Comparison of ENCODE assay signal across 34 cellular contexts in the genomic region with DNA sequence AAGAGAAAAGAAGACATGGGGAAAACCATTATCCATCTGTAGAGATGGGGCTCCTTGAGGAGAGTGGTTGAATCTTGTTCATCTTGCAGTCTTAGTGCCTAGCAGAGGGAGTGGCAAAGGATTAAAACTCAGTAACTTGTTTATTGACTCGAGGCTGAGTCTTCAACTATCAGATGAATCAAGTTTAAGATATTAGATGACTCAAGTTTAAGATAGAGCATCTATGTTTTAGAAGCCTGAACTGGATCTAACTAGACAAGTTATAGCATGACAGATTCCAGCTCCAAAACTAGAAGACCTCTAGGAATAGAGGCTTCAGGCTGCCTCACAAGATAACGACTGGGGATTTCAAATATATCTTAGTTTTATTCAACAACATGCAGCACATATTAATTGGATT.
"Had no signal": no experiment of that assay in that cellular context is flagged by ENCODE, and none has a peak within 500 bp of the region (broad histone marks: within the 10 kb centered on the region; RNA-seq: fewer than 3 reads in every experiment).

No MANE protein-coding gene starts in this region.

- H3K36me3 ChIP-seq: adrenal gland, esophagus squamous epithelium, WERI-Rb-1 had no signal

- H3K27ac Mint-ChIP-seq: activated B cell treated with CpG ODN at 0.5 μM for 24 hours; activated CD4-positive, alpha-beta memory T cell treated with anti-CD3 and anti-CD28 coated beads for 36 hours; activated CD4-positive, alpha-beta T cell treated with anti-CD3 and anti-CD28 coated beads, Interleukin-2, amount 10 ng/mL, durations not matched to agents 24 days and 14 days; activated CD8-positive, alpha-beta memory T cell treated with anti-CD3 and anti-CD28 coated beads, Interleukin-2, amount 10 ng/mL, durations not matched to agents 7 days and 5 days; activated CD8-positive, alpha-beta T cell treated with anti-CD3 and anti-CD28 coated beads, Interleukin-2, amount 10 ng/mL, durations not matched to agents 7 days and 5 days; activated naive CD4-positive, alpha-beta T cell treated with anti-CD3 and anti-CD28 coated beads for 36 hours; activated naive CD4-positive, alpha-beta T cell treated with anti-CD3 and anti-CD28 coated beads, Interleukin-2, amount 50 U/mL, for 24 hours; activated naive CD8-positive, alpha-beta T cell treated with anti-CD3 and anti-CD28 coated beads for 36 hours; activated naive CD8-positive, alpha-beta T cell treated with anti-CD3 and anti-CD28 coated beads, Interleukin-2, amount 50 U/mL, for 24 hours; activated T-helper 1 cell treated with anti-CD3 and anti-CD28 coated beads, Interleukin-12 subunit alpha, Interleukin-12 subunit beta, Interleukin-2, Interleukin-4 antibody, amounts not matched to agents 30 ng/mL and 10 ng/mL and 1 ng/mL, durations not matched to agents 14 hours and 24 hours and 36 hours; activated T-helper 2 cell treated with anti-CD3 and anti-CD28 coated beads, Interferon-gamma antibody, Interleukin-2, Interleukin-4, amounts not matched to agents 10 μg/mL and 5 μg/mL and 100 μg/mL, durations not matched to agents 14 hours and 24 hours and 36 hours; dendritic cell treated with granulocyte-macrophage colony-stimulating factor and Interleukin-4, amounts not matched to agents 40 ng/mL and 50 ng/mL, for 4 days; endodermal cell; T-helper 17 cell; T-helper 2 cell treated with Interferon-gamma antibody and Interleukin-4, amounts not matched to agents 5 μg/mL and 100 μg/mL, for 36 hours had no signal

- ATAC-seq: activated CD4-positive, CD25-positive, alpha-beta regulatory T cell treated with anti-CD3 and anti-CD28 coated beads, Interleukin-2, amount 50 U/mL, for 24 hours; activated CD8-positive, alpha-beta memory T cell treated with anti-CD3 and anti-CD28 coated beads, Interleukin-2, amount 10 ng/mL, durations not matched to agents 7 days and 5 days; activated CD8-positive, alpha-beta T cell treated with anti-CD3 and anti-CD28 coated beads, Interleukin-2, amount 10 ng/mL, durations not matched to agents 7 days and 5 days; activated naive CD8-positive, alpha-beta T cell treated with anti-CD3 and anti-CD28 coated beads, Interleukin-2, amount 50 U/mL, for 24 hours; body of pancreas; T-helper 17 cell had no signal

- H3K36me3 Mint-ChIP-seq: activated CD4-positive, alpha-beta memory T cell treated with anti-CD3 and anti-CD28 coated beads for 36 hours; activated CD8-positive, alpha-beta memory T cell treated with anti-CD3 and anti-CD28 coated beads, Interleukin-2, amount 10 ng/mL, durations not matched to agents 7 days and 5 days; activated naive CD4-positive, alpha-beta T cell treated with anti-CD3 and anti-CD28 coated beads, Interleukin-2, amount 50 U/mL, for 24 hours; activated naive CD8-positive, alpha-beta T cell treated with anti-CD3 and anti-CD28 coated beads for 36 hours had no signal

- H3K4me1 ChIP-seq: adrenal gland, body of pancreas, esophagus squamous epithelium had no signal

- H3K27ac ChIP-seq: adrenal gland, body of pancreas, coronary artery, dorsolateral prefrontal cortex, esophagus squamous epithelium, WERI-Rb-1 had no signal

- H3K27me3 ChIP-seq: adrenal gland, body of pancreas, esophagus squamous epithelium had no signal

- H3K9me3 ChIP-seq: adrenal gland, body of pancreas, esophagus squamous epithelium had no signal

- H3K4me1 Mint-ChIP-seq: activated B cell treated with CpG ODN at 0.5 μM for 24 hours; activated CD4-positive, alpha-beta T cell treated with anti-CD3 and anti-CD28 coated beads, Interleukin-2, amount 10 ng/mL, durations not matched to agents 24 days and 14 days; activated CD8-positive, alpha-beta memory T cell treated with anti-CD3 and anti-CD28 coated beads, Interleukin-2, amount 10 ng/mL, durations not matched to agents 7 days and 5 days; activated naive CD4-positive, alpha-beta T cell treated with anti-CD3 and anti-CD28 coated beads, Interleukin-2, amount 50 U/mL, for 24 hours; activated naive CD8-positive, alpha-beta T cell treated with anti-CD3 and anti-CD28 coated beads for 36 hours; activated naive CD8-positive, alpha-beta T cell treated with anti-CD3 and anti-CD28 coated beads, Interleukin-2, amount 50 U/mL, for 24 hours; central memory CD8-positive, alpha-beta T cell; endodermal cell; T-helper 17 cell had no signal

- DNase-seq: activated B cell treated with CpG ODN at 0.5 μM for 24 hours; activated CD4-positive, alpha-beta memory T cell treated with anti-CD3 and anti-CD28 coated beads for 36 hours; activated CD4-positive, alpha-beta T cell treated with anti-CD3 and anti-CD28 coated beads, Interleukin-2, amount 10 ng/mL, durations not matched to agents 24 days and 14 days; activated CD8-positive, alpha-beta memory T cell treated with anti-CD3 and anti-CD28 coated beads, Interleukin-2, amount 10 ng/mL, durations not matched to agents 7 days and 5 days; activated CD8-positive, alpha-beta memory T cell treated with anti-CD3 and anti-CD28 coated beads, Interleukin-2, amount 50 U/mL, for 4 hours; activated CD8-positive, alpha-beta T cell treated with anti-CD3 and anti-CD28 coated beads, Interleukin-2, amount 10 ng/mL, durations not matched to agents 7 days and 5 days; activated effector memory CD4-positive, alpha-beta T cell treated with anti-CD3 and anti-CD28 coated beads, Interleukin-2, amount 50 U/mL, for 16 hours; activated naive CD4-positive, alpha-beta T cell treated with anti-CD3 and anti-CD28 coated beads for 36 hours; activated naive CD8-positive, alpha-beta T cell treated with anti-CD3 and anti-CD28 coated beads for 36 hours; activated naive CD8-positive, alpha-beta T cell treated with anti-CD3 and anti-CD28 coated beads, Interleukin-2, amount 50 U/mL, for 24 hours; activated T-cell treated with anti-CD3 and anti-CD28 coated beads, Interleukin-2, amount 50 U/mL, for 1 hour; activated T-cell treated with anti-CD3 and anti-CD28 coated beads, Interleukin-2, amount 50 U/mL, for 48 hours; adrenal gland; amygdala; aorta; body of pancreas; dorsolateral prefrontal cortex; effector memory CD4-positive, alpha-beta T cell; endodermal cell; esophagus squamous epithelium; head of caudate nucleus; T-helper 1 cell; T-helper 17 cell; T1000; WERI-Rb-1 had no signal

- H3K9me3 Mint-ChIP-seq: endodermal cell had no signal

- H3K4me3 Mint-ChIP-seq: activated B cell treated with CpG ODN at 0.5 μM for 24 hours; activated CD4-positive, alpha-beta memory T cell treated with anti-CD3 and anti-CD28 coated beads for 36 hours; activated CD4-positive, alpha-beta T cell treated with anti-CD3 and anti-CD28 coated beads, Interleukin-2, amount 10 ng/mL, durations not matched to agents 24 days and 14 days; activated CD8-positive, alpha-beta memory T cell treated with anti-CD3 and anti-CD28 coated beads, Interleukin-2, amount 10 ng/mL, durations not matched to agents 7 days and 5 days; activated CD8-positive, alpha-beta T cell treated with anti-CD3 and anti-CD28 coated beads, Interleukin-2, amount 10 ng/mL, durations not matched to agents 7 days and 5 days; activated naive CD4-positive, alpha-beta T cell treated with anti-CD3 and anti-CD28 coated beads for 36 hours; activated naive CD4-positive, alpha-beta T cell treated with anti-CD3 and anti-CD28 coated beads, Interleukin-2, amount 50 U/mL, for 24 hours; activated naive CD8-positive, alpha-beta T cell treated with anti-CD3 and anti-CD28 coated beads for 36 hours; activated naive CD8-positive, alpha-beta T cell treated with anti-CD3 and anti-CD28 coated beads, Interleukin-2, amount 50 U/mL, for 24 hours; activated T-helper 1 cell treated with anti-CD3 and anti-CD28 coated beads, Interleukin-12 subunit alpha, Interleukin-12 subunit beta, Interleukin-2, Interleukin-4 antibody, amounts not matched to agents 30 ng/mL and 10 ng/mL and 1 ng/mL, durations not matched to agents 14 hours and 24 hours and 36 hours; central memory CD8-positive, alpha-beta T cell; dendritic cell treated with granulocyte-macrophage colony-stimulating factor and Interleukin-4, amounts not matched to agents 40 ng/mL and 50 ng/mL, for 4 days; endodermal cell; T-helper 17 cell; T-helper 2 cell treated with Interferon-gamma antibody and Interleukin-4, amounts not matched to agents 5 μg/mL and 100 μg/mL, for 36 hours had no signal

- FAIRE-seq: frontal cortex had no signal

- H3K4me3 ChIP-seq: adrenal gland, body of pancreas, coronary artery, dorsolateral prefrontal cortex, esophagus squamous epithelium had no signal

- H3K27me3 Mint-ChIP-seq: activated B cell treated with CpG ODN at 0.5 μM for 24 hours; activated CD4-positive, alpha-beta memory T cell treated with anti-CD3 and anti-CD28 coated beads for 36 hours; activated CD4-positive, alpha-beta T cell treated with anti-CD3 and anti-CD28 coated beads, Interleukin-2, amount 10 ng/mL, durations not matched to agents 24 days and 14 days; activated CD8-positive, alpha-beta memory T cell treated with anti-CD3 and anti-CD28 coated beads, Interleukin-2, amount 10 ng/mL, durations not matched to agents 7 days and 5 days; activated naive CD4-positive, alpha-beta T cell treated with anti-CD3 and anti-CD28 coated beads, Interleukin-2, amount 50 U/mL, for 24 hours; activated naive CD8-positive, alpha-beta T cell treated with anti-CD3 and anti-CD28 coated beads for 36 hours; activated naive CD8-positive, alpha-beta T cell treated with anti-CD3 and anti-CD28 coated beads, Interleukin-2, amount 50 U/mL, for 24 hours; central memory CD8-positive, alpha-beta T cell; dendritic cell treated with granulocyte-macrophage colony-stimulating factor and Interleukin-4, amounts not matched to agents 40 ng/mL and 50 ng/mL, for 4 days; T-helper 17 cell had no signal
